In genomic region chr21:45818904-45819285, GRCh38 we compare ENCODE assay signal across 8 cellular contexts.
DNase-seq lines count a peak whose midpoint lies in the region; ATAC-seq, FAIRE-seq and TF ChIP-seq lines count a peak whose summit lies in the region.

No MANE protein-coding gene starts in this region.

- H3K4me3 ChIP-seq in GM12865 (ENCODE audit: low read depth, low read length) (no peak overlapping the region), SJSA1 (no peak overlapping the region), small intestine (ENCODE audit: low read depth in 1 of 2, low read length in 2 of 2) (no peak overlapping the region), left ventricle myocardium inferior (no peak overlapping the region)

- FAIRE-seq in small intestine (lab: Jason Lieb, UNC): no peak

- H3K27me3 Mint-ChIP-seq in activated naive CD8-positive, alpha-beta T cell: no peaks in the 10 kb centered on the region

- peaks cover 36% of the 10 kb centered on the region for H3K4me1 ChIP-seq in SJSA1 (replicated peaks)
- H3K4me1 ChIP-seq in small intestine (ENCODE audit: control insufficient read depth in 2 of 2, insufficient read depth in 1 of 2, low read depth in 1 of 2, low read length in 1 of 2): no peaks in the 10 kb centered on the region
- no peaks in the 10 kb centered on the region for H3K4me1 ChIP-seq in left ventricle myocardium inferior

- H3K36me3 Mint-ChIP-seq in activated naive CD8-positive, alpha-beta T cell: peaks cover 2% of the 10 kb centered on the region

- H3K9me3 ChIP-seq in SJSA1 (replicated peaks) (no peaks in the 10 kb centered on the region), small intestine (ENCODE audit: control insufficient read depth, low read depth) (no peaks in the 10 kb centered on the region), left ventricle myocardium inferior (replicated peaks) (no peaks in the 10 kb centered on the region)

- intact Hi-C loops in left ventricle myocardium inferior (cut with micrococcal nuclease): no loop called here

- no peak for ATAC-seq in HG03095 (IDR thresholded peaks at IDR 0.05; ENCODE audit: unreplicated experiment)

- TF ChIP-seq CTCF in GM12865 (IDR thresholded peaks at IDR 0.05; ENCODE audit: insufficient read depth, low read depth, low read length, missing control alignments): no peak
- no peak for TF ChIP-seq CTCF in left ventricle myocardium inferior (IDR thresholded peaks at IDR 0.05; ENCODE audit: borderline replicate concordance)

- peak; percentile 72 for DNase-seq in GM12865 (ENCODE audit: low read depth)
- peak; percentile 83 to 91 for DNase-seq in SJSA1 (ENCODE audit: low read depth in 1 of 2, low spot score in 2 of 2)
- peak; percentile 28 for DNase-seq in small intestine
- DNase-seq in C1 segment of cervical spinal cord (lab: John Stamatoyannopoulos, UW): no peak
- no peak for DNase-seq in left ventricle myocardium inferior
- DNase-seq in COLO829 (ENCODE audit: low spot score): no peak

- H3K9me3 Mint-ChIP-seq in activated naive CD8-positive, alpha-beta T cell (ENCODE audit: low read depth): no peaks in the 10 kb centered on the region

- H3K4me3 Mint-ChIP-seq in activated naive CD8-positive, alpha-beta T cell: peak overlapping the region; percentile 12

- WGBS in small intestine, 3 donors: 15 to 37% (median 29%) methylated on average over 8 of the region's 8 CpGs

- H3K27me3 ChIP-seq in SJSA1 (replicated peaks): no peaks in the 10 kb centered on the region
- H3K27me3 ChIP-seq in small intestine (ENCODE audit: control insufficient read depth in 2 of 2, insufficient read depth in 2 of 2, low read length in 2 of 2): peaks cover 0 to 3% of the 10 kb centered on the region in 2 donors
- peaks cover 14% of the 10 kb centered on the region for H3K27me3 ChIP-seq in left ventricle myocardium inferior (ENCODE audit: low read depth)

- H3K27ac Mint-ChIP-seq in activated naive CD8-positive, alpha-beta T cell: peak overlapping the region; percentile 97

- H3K27ac ChIP-seq in SJSA1: peak overlapping the region; percentile 84
- H3K27ac ChIP-seq in small intestine (ENCODE audit: low read depth in 1 of 2, low read length in 1 of 2): no peak overlapping the region
- no peak overlapping the region for H3K27ac ChIP-seq in left ventricle myocardium inferior (replicated peaks)

- peaks cover 30% of the 10 kb centered on the region for H3K4me1 Mint-ChIP-seq in activated naive CD8-positive, alpha-beta T cell (ENCODE audit: low read depth)

- H3K36me3 ChIP-seq in SJSA1 (peaks cover 6% of the 10 kb centered on the region; the same call in 1 of the 2 replicates), small intestine (ENCODE audit: control insufficient read depth in 2 of 2, insufficient read depth in 2 of 2, low read length in 2 of 2) (no peaks in the 10 kb centered on the region), left ventricle myocardium inferior (no peaks in the 10 kb centered on the region)

Comparison
In these comparisons a context has a peak if more than half of its experiments do, and no peak if none do; other contexts are left out.
1. DNase-seq: peak in GM12865 (single experiment), SJSA1 (2 of 2) and small intestine (single experiment); none in C1 segment of cervical spinal cord (0 of 14), left ventricle myocardium inferior (single experiment) and COLO829 (single experiment).